In genomic region chr9:123320814-123321213, GRCh38 we compare ENCODE assay signal across 26 cellular contexts. TPM values are rescaled to one million over a fixed set of nuclear protein-coding genes. Genes with fewer than 3 reads are reported as not detected.
DNase-seq lines count a peak whose midpoint lies in the region; ATAC-seq and TF ChIP-seq lines count a peak whose summit lies in the region.
"Had no signal": no experiment of that assay in that cellular context is flagged by ENCODE, and none has a peak within 500 bp of the region (broad histone marks: within the 10 kb centered on the region; RNA-seq: fewer than 3 reads in every experiment).

No MANE protein-coding gene starts in this region.

- H3K9ac ChIP-seq in H9 (ENCODE audit: extremely low read depth, insufficient read length, low read length) = no peak overlapping the region

- H4K91ac ChIP-seq in H9 (ENCODE audit: insufficient read length, low read depth, low read length) = no peak overlapping the region

- no peaks in the 10 kb centered on the region for H4K20me1 ChIP-seq in H9 (ENCODE audit: control insufficient read depth, insufficient read depth, insufficient read length)

- H2AFZ ChIP-seq in H9 (ENCODE audit: low read length) = no peak overlapping the region

- no peaks in the 10 kb centered on the region for H3K27me3 ChIP-seq in H9 (ENCODE audit: insufficient read depth, low read length)
- no peaks in the 10 kb centered on the region for H3K27me3 ChIP-seq in Peyer's patch
- H3K27me3 ChIP-seq: breast epithelium, colonic mucosa, esophagus squamous epithelium, gastroesophageal sphincter had no signal

- no peaks in the 10 kb centered on the region for H3K9me3 Mint-ChIP-seq in activated CD4-positive, alpha-beta T cell treated with anti-CD3 and anti-CD28 coated beads, Interleukin-2, amount 10 ng/mL, durations not matched to agents 7 days and 5 days
- peaks cover 0 to 2% of the 10 kb centered on the region in 2 experiments; a peak in 1 of 5 replicates for H3K9me3 Mint-ChIP-seq in H9
- H3K9me3 Mint-ChIP-seq in activated CD8-positive, alpha-beta T cell treated with anti-CD3 and anti-CD28 coated beads, Interleukin-2, amount 10 ng/mL, durations not matched to agents 7 days and 5 days (ENCODE audit: insufficient read depth) = no peaks in the 10 kb centered on the region

- H2BK120ac ChIP-seq in H9 (ENCODE audit: low read depth, low read length, poor library complexity, severe bottlenecking) = no peak overlapping the region

- WGBS in H9 (ENCODE audit: extremely low coverage, insufficient read length, low lambda C conversion rate) = no CpG with 5 or more reads among the region's 5 CpGs

- POLR2A ChIA-PET in activated CD4-positive, alpha-beta T cell treated with anti-CD3 and anti-CD28 coated beads, Interleukin-2, amount 10 ng/mL, durations not matched to agents 7 days and 5 days (lab: Charles Lee) = no interaction called here
- POLR2A ChIA-PET in activated CD8-positive, alpha-beta T cell treated with anti-CD3 and anti-CD28 coated beads, Interleukin-2, amount 10 ng/mL, durations not matched to agents 7 days and 5 days (lab: Charles Lee) = interaction anchor here (1.0 to 1.8 kb wide), 2 partner anchors 16 to 19 kb away, joined by 4 to 5 read pairs; no protein-coding TSS in a partner anchor

- no peak overlapping the region for H2BK12ac ChIP-seq in H9 (ENCODE audit: insufficient read length, low read depth, low read length)

- no peak overlapping the region for H2BK15ac ChIP-seq in H9 (ENCODE audit: low read depth, low read length)

- no peak overlapping the region for H3K4me3 ChIP-seq in Peyer's patch
- H3K4me3 ChIP-seq: breast epithelium, colonic mucosa, esophagus squamous epithelium, gastroesophageal sphincter, skin epidermis had no signal

- H3K18ac ChIP-seq in H9 (ENCODE audit: insufficient read length, low read depth, low read length) = no peak overlapping the region

- H3K79me2 ChIP-seq in H9 (ENCODE audit: insufficient read depth, low read length) = no peaks in the 10 kb centered on the region

- no peak overlapping the region for H3K4me3 Mint-ChIP-seq in activated CD4-positive, alpha-beta T cell treated with anti-CD3 and anti-CD28 coated beads, Interleukin-2, amount 10 ng/mL, durations not matched to agents 7 days and 5 days
- no peak overlapping the region for H3K4me3 Mint-ChIP-seq in H9
- no peak overlapping the region for H3K4me3 Mint-ChIP-seq in activated CD8-positive, alpha-beta T cell treated with anti-CD3 and anti-CD28 coated beads, Interleukin-2, amount 10 ng/mL, durations not matched to agents 7 days and 5 days

- peak; percentile 53 for TF ChIP-seq CTCF in H9 (conservative IDR thresholded peaks at IDR 0.05)
- no peak for TF ChIP-seq CTCF in Peyer's patch (IDR thresholded peaks at IDR 0.05)

- no peak overlapping the region for H4K8ac ChIP-seq in H9 (replicated peaks; ENCODE audit: insufficient read length, low read depth, low read length)

- H3K4me1 Mint-ChIP-seq in activated CD4-positive, alpha-beta T cell treated with anti-CD3 and anti-CD28 coated beads, Interleukin-2, amount 10 ng/mL, durations not matched to agents 7 days and 5 days = peaks cover 50% of the 10 kb centered on the region
- H3K4me1 Mint-ChIP-seq in H9 = peaks cover 10 to 19% of the 10 kb centered on the region in 2 experiments
- peaks cover 54% of the 10 kb centered on the region for H3K4me1 Mint-ChIP-seq in activated CD8-positive, alpha-beta T cell treated with anti-CD3 and anti-CD28 coated beads, Interleukin-2, amount 10 ng/mL, durations not matched to agents 7 days and 5 days (ENCODE audit: low read depth)

- H3K4ac ChIP-seq in H9 (ENCODE audit: low read depth, low read length) = no peak overlapping the region

- no peak overlapping the region for H4K5ac ChIP-seq in H9 (ENCODE audit: insufficient read length, low read depth, low read length)

- intact Hi-C loops in posterior vena cava (cut with DNase I) = no loop called here

- H3K27ac Mint-ChIP-seq in activated CD4-positive, alpha-beta T cell treated with anti-CD3 and anti-CD28 coated beads, Interleukin-2, amount 10 ng/mL, durations not matched to agents 7 days and 5 days = peak overlapping the region; percentile 92
- H3K27ac Mint-ChIP-seq in H9 = no peak overlapping the region
- peak overlapping the region; percentile 98 for H3K27ac Mint-ChIP-seq in activated CD8-positive, alpha-beta T cell treated with anti-CD3 and anti-CD28 coated beads, Interleukin-2, amount 10 ng/mL, durations not matched to agents 7 days and 5 days

- H3K36me3 ChIP-seq in Peyer's patch = no peaks in the 10 kb centered on the region
- H3K36me3 ChIP-seq: breast epithelium, colonic mucosa, esophagus squamous epithelium, gastroesophageal sphincter had no signal

- DNase-seq in activated CD4-positive, alpha-beta T cell treated with anti-CD3 and anti-CD28 coated beads, Interleukin-2, amount 10 ng/mL, durations not matched to agents 7 days and 5 days = no peak
- no peak for DNase-seq in activated CD4-positive, alpha-beta T cell treated with anti-CD3 and anti-CD28 coated beads for 48 hours
- no peak for DNase-seq in H9
- no peak for DNase-seq in activated CD8-positive, alpha-beta T cell treated with anti-CD3 and anti-CD28 coated beads, Interleukin-2, amount 10 ng/mL, durations not matched to agents 7 days and 5 days
- DNase-seq in posterior vena cava (ENCODE audit: low spot score) = peak; percentile 48
- DNase-seq in activated gamma-delta T cell (lab: John Stamatoyannopoulos, UW) = no peak
- no peak for DNase-seq in Peyer's patch
- DNase-seq: activated CD4-positive, alpha-beta T cell treated with anti-CD3 and anti-CD28 coated beads for 4 hours; Calu3; colonic mucosa; EL; esophagus squamous epithelium; KG1; MV-4-11; NCI-H1694; NCI-H2171; NCI-H526 treated with DMSO at 0.1 percent for 48 hours; stimulated activated CD4-positive, alpha-beta T cell treated with anti-CD3 and anti-CD28 coated beads, Interleukin-2, amount 100 ng/mL, for 24 hours; stimulated activated naive CD4-positive, alpha-beta T cell had no signal

- no peak overlapping the region for H2AK5ac ChIP-seq in H9 (ENCODE audit: insufficient read length, low read length)

- H3K36me3 Mint-ChIP-seq in activated CD4-positive, alpha-beta T cell treated with anti-CD3 and anti-CD28 coated beads, Interleukin-2, amount 10 ng/mL, durations not matched to agents 7 days and 5 days (ENCODE audit: low read depth) = no peaks in the 10 kb centered on the region
- H3K36me3 Mint-ChIP-seq in H9 (ENCODE audit: insufficient read depth in 1 of 3, low read depth in 3 of 3) = no peaks in the 10 kb centered on the region
- H3K36me3 Mint-ChIP-seq in activated CD8-positive, alpha-beta T cell treated with anti-CD3 and anti-CD28 coated beads, Interleukin-2, amount 10 ng/mL, durations not matched to agents 7 days and 5 days (ENCODE audit: low read depth) = no peaks in the 10 kb centered on the region

- H3K4me1 ChIP-seq in H9 (ENCODE audit: insufficient read depth, low read length) (peaks cover 4% of the 10 kb centered on the region; the same call in 1 of the 2 replicates), Peyer's patch (peaks cover 0 to 14% (median 4%) of the 10 kb centered on the region in 4 donors)
- H3K4me1 ChIP-seq: colonic mucosa had no signal

- H2BK5ac ChIP-seq in H9 (ENCODE audit: insufficient read length, low read length) = no peak overlapping the region

- no peak for ATAC-seq in activated CD8-positive, alpha-beta T cell treated with anti-CD3 and anti-CD28 coated beads, Interleukin-2, amount 10 ng/mL, durations not matched to agents 7 days and 5 days
- ATAC-seq in HG02763 (IDR thresholded peaks at IDR 0.05; ENCODE audit: unreplicated experiment) = no peak
- ATAC-seq: gastroesophageal sphincter, HCT116 had no signal

- no peaks in the 10 kb centered on the region for H3K79me1 ChIP-seq in H9 (ENCODE audit: insufficient read depth, low read depth, low read length, poor library complexity, severe bottlenecking)

- no peak overlapping the region for H3K23ac ChIP-seq in H9 (ENCODE audit: insufficient read length, low read depth, low read length)

- no peaks in the 10 kb centered on the region for H3K27me3 Mint-ChIP-seq in activated CD4-positive, alpha-beta T cell treated with anti-CD3 and anti-CD28 coated beads, Interleukin-2, amount 10 ng/mL, durations not matched to agents 7 days and 5 days
- H3K27me3 Mint-ChIP-seq in H9 (ENCODE audit: low read depth) = peaks cover 15% of the 10 kb centered on the region
- H3K27me3 Mint-ChIP-seq in activated CD8-positive, alpha-beta T cell treated with anti-CD3 and anti-CD28 coated beads, Interleukin-2, amount 10 ng/mL, durations not matched to agents 7 days and 5 days (ENCODE audit: low read depth) = peaks cover 2% of the 10 kb centered on the region

- no peak overlapping the region for H3T11ph ChIP-seq in H9 (ENCODE audit: low read length)

- H3K27ac ChIP-seq in H9 (ENCODE audit: insufficient read length, low read depth, low read length) (no peak overlapping the region), Peyer's patch (no peak overlapping the region)
- H3K27ac ChIP-seq: colonic mucosa, esophagus squamous epithelium, gastroesophageal sphincter had no signal

- no peak overlapping the region for H3K14ac ChIP-seq in H9 (ENCODE audit: insufficient read depth, low read length)

- no peaks in the 10 kb centered on the region for H3K23me2 ChIP-seq in H9 (ENCODE audit: insufficient read length, low read depth, low read length, poor library complexity, severe bottlenecking)

- H3K56ac ChIP-seq in H9 (ENCODE audit: insufficient read length, low read depth, low read length) = no peak overlapping the region

- no peak for TF ChIP-seq POLR2A in Peyer's patch (IDR thresholded peaks at IDR 0.05)

- no peaks in the 10 kb centered on the region for H3K9me3 ChIP-seq in H9 (ENCODE audit: control insufficient read depth, low read depth, low read length)
- no peaks in the 10 kb centered on the region for H3K9me3 ChIP-seq in Peyer's patch
- H3K9me3 ChIP-seq: breast epithelium, colonic mucosa, esophagus squamous epithelium, gastroesophageal sphincter had no signal

- CTCF ChIA-PET in activated CD4-positive, alpha-beta T cell treated with anti-CD3 and anti-CD28 coated beads, Interleukin-2, amount 10 ng/mL, durations not matched to agents 7 days and 5 days (lab: Charles Lee) = interaction anchor here (1.0 to 2.1 kb wide), 3 partner anchors 19 to 52 kb away, joined by 3 to 8 read pairs (median 5); no protein-coding TSS in a partner anchor
- CTCF ChIA-PET in activated CD8-positive, alpha-beta T cell treated with anti-CD3 and anti-CD28 coated beads, Interleukin-2, amount 10 ng/mL, durations not matched to agents 7 days and 5 days (lab: Charles Lee) = interaction anchor here (0.6 to 2.0 kb wide), 4 partner anchors 11 to 34 kb away, joined by 3 to 6 read pairs (median 4); no protein-coding TSS in a partner anchor

- H3K4me2 ChIP-seq in H9 (ENCODE audit: insufficient read depth, insufficient read length, low read length) = no peak overlapping the region

- no peak overlapping the region for H2BK20ac ChIP-seq in H9 (ENCODE audit: low read depth, low read length, poor library complexity, severe bottlenecking)

RNA-seq across cellular contexts. Expression of gene CRB2, which starts 35.2 kb away (rescaled TPM):
- total RNA-seq in activated CD4-positive, alpha-beta T cell treated with anti-CD3 and anti-CD28 coated beads, Interleukin-2, amount 10 ng/mL, durations not matched to agents 7 days and 5 days = not detected
- total RNA-seq in H9 (2021) = 2.9 and 3.6 TPM in 2 replicates
- total RNA-seq in activated CD8-positive, alpha-beta T cell treated with anti-CD3 and anti-CD28 coated beads, Interleukin-2, amount 10 ng/mL, durations not matched to agents 7 days and 5 days = not detected
- under 1 TPM in 1 of 2 donors, not detected in 1; 0.05 TPM for total RNA-seq in posterior vena cava
- total RNA-seq in Peyer's patch = under 1 TPM in 3 of 4 donors, not detected in 1; 0.27 to 0.85 (median 0.83) TPM
- total RNA-seq: Calu3, esophagus squamous epithelium, gastroesophageal sphincter, lower leg skin, pulmonary artery endothelial cell had no signal

RNA-seq across cellular contexts. Expression of gene STRBP, which starts 52.4 kb away (rescaled TPM):
- total RNA-seq in activated CD4-positive, alpha-beta T cell treated with anti-CD3 and anti-CD28 coated beads, Interleukin-2, amount 10 ng/mL, durations not matched to agents 7 days and 5 days = 10 to 100 TPM; 16.8 to 20.1 TPM
- total RNA-seq in H9 (2021) (69.9 and 74.0 TPM in 2 replicates), posterior vena cava (1 to 10 TPM; 3.7 to 7.9 TPM), Peyer's patch (10 to 100 TPM; 20.8 to 49.9 (median 37.4) TPM)
- 10 to 100 TPM; 26.1 to 26.5 TPM for total RNA-seq in activated CD8-positive, alpha-beta T cell treated with anti-CD3 and anti-CD28 coated beads, Interleukin-2, amount 10 ng/mL, durations not matched to agents 7 days and 5 days

Comparison
In these comparisons a context has a peak if more than half of its experiments do, and no peak if none do; other contexts are left out.
1. H3K27ac Mint-ChIP-seq: peak in activated CD4-positive, alpha-beta T cell treated with anti-CD3 and anti-CD28 coated beads, Interleukin-2, amount 10 ng/mL, durations not matched to agents 7 days and 5 days (single experiment) and activated CD8-positive, alpha-beta T cell treated with anti-CD3 and anti-CD28 coated beads, Interleukin-2, amount 10 ng/mL, durations not matched to agents 7 days and 5 days (single experiment); none in H9 (0 of 3).